Comparison of ENCODE assay signal across 22 cellular contexts in genomic region chr6:40139447-40139846, GRCh38.
"Had no signal": no experiment of that assay in that cellular context is flagged by ENCODE, and none has a peak within 500 bp of the region (broad histone marks: within the 10 kb centered on the region; RNA-seq: fewer than 3 reads in every experiment).

No MANE protein-coding gene starts in this region.

- DNase-seq: dermis blood vessel endothelial cell; dorsolateral prefrontal cortex; effector CD4-positive, alpha-beta T cell; effector memory CD4-positive, alpha-beta T cell; foreskin keratinocyte; heart left ventricle; hippocampal formation; left cardiac atrium; left lung; left ventricle myocardium superior; lower lobe of right lung; mesenchymal stem cell; mucosa of descending colon; naive B cell; naive thymus-derived CD8-positive, alpha-beta T cell had no signal

- H3K4me1 ChIP-seq: esophagus muscularis mucosa, foreskin keratinocyte, gastroesophageal sphincter, heart left ventricle, left lung, lower lobe of right lung had no signal

- H3K4me3 ChIP-seq: coronary artery, dorsolateral prefrontal cortex, esophagus muscularis mucosa, gastroesophageal sphincter, heart left ventricle, left lung, lower lobe of right lung, mucosa of descending colon had no signal

- FAIRE-seq: endothelial cell of umbilical vein, frontal cortex, islet of Langerhans, keratinocyte had no signal

- H3K9me3 ChIP-seq: esophagus muscularis mucosa, gastroesophageal sphincter, heart left ventricle, left lung, lower lobe of right lung, mucosa of descending colon had no signal

- H3K27me3 ChIP-seq: esophagus muscularis mucosa, foreskin keratinocyte, gastroesophageal sphincter, left lung had no signal

- ATAC-seq: foreskin keratinocyte; gastroesophageal sphincter; heart left ventricle; left cardiac atrium; left lung; left ventricle myocardium superior; lower lobe of right lung; mucosa of descending colon; naive thymus-derived CD8-positive, alpha-beta T cell had no signal

- H3K27ac ChIP-seq: coronary artery, dorsolateral prefrontal cortex, esophagus muscularis mucosa, foreskin keratinocyte, gastroesophageal sphincter, heart left ventricle, left lung, lower lobe of right lung had no signal

- H3K36me3 ChIP-seq: esophagus muscularis mucosa, gastroesophageal sphincter, heart left ventricle, left lung, lower lobe of right lung had no signal
